In the genomic region with DNA sequence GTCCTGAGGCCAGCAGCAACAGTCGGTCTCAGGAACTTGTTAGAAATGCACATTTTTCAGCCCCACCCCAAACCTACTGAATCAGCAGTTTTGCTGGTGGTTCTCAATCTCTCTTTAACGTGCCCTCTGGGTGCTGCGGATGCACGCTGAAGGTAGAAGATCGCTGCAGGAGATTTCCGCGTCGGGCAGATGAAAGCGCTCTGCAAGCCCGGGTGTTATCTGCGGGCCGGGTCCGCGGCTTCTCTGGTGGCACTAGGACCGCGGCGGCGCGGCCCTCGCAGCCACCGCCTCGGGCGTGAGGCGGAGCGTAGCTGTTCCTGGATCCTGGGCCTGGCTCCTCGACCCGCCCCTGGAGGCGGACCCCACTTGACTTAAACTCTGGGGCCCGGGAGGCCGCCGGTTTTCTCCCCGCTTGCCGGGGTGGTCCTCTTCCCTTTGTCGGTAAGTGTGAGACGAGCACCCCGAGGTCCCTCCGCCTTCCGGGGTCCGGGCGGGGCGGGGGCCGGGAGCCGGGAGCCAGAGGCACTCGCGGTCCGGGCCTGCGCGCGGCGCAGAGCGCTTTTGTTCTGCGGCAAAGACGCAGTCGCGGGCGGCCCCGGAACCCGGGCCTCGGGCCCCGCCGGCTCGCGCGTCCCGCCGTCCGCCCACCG, we compare ENCODE assay signal across 1 cellular context.
TF ChIP-seq lines count a peak whose summit lies in the region.

A gene with protein sequence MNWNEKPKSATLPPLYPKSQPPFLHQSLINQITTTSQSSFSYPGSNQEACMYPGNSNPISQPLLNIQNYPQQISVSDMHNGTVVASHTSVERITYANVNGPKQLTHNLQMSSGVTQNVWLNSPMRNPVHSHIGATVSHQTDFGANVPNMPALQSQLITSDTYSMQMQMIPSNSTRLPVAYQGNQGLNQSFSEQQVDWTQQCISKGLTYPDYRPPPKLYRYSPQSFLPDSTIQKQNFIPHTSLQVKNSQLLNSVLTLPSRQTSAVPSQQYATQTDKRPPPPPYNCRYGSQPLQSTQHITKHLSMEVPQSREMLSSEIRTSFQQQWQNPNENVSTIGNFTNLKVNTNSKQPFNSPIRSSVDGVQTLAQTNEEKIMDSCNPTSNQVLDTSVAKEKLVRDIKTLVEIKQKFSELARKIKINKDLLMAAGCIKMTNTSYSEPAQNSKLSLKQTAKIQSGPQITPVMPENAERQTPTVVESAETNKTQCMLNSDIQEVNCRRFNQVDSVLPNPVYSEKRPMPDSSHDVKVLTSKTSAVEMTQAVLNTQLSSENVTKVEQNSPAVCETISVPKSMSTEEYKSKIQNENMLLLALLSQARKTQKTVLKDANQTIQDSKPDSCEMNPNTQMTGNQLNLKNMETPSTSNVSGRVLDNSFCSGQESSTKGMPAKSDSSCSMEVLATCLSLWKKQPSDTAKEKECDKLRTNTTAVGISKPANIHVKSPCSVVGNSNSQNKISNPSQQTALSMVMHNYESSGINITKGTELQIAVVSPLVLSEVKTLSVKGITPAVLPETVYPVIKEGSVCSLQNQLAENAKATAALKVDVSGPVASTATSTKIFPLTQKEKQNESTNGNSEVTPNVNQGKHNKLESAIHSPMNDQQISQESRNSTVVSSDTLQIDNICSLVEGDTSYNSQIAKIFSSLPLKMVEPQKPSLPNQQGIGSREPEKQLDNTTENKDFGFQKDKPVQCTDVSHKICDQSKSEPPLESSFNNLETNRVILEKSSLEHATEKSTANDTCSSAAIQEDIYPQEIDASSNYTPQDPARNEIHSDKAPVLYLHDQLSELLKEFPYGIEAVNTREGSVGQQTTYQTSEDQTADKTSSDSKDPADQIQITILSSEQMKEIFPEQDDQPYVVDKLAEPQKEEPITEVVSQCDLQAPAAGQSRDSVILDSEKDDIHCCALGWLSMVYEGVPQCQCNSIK (N-terminal part only) (plus strand): TSS at position 365 of the 650 bp plus-strand sequence. CDS start 21,541 bp downstream, outside the sequence.

TF ChIP-seq in HepG2, 621 proteins besides CTCF, POLR2A, EP300 and RAD21 (continued from another document and continues in another):
- TF ChIP-seq, protein P1, sequence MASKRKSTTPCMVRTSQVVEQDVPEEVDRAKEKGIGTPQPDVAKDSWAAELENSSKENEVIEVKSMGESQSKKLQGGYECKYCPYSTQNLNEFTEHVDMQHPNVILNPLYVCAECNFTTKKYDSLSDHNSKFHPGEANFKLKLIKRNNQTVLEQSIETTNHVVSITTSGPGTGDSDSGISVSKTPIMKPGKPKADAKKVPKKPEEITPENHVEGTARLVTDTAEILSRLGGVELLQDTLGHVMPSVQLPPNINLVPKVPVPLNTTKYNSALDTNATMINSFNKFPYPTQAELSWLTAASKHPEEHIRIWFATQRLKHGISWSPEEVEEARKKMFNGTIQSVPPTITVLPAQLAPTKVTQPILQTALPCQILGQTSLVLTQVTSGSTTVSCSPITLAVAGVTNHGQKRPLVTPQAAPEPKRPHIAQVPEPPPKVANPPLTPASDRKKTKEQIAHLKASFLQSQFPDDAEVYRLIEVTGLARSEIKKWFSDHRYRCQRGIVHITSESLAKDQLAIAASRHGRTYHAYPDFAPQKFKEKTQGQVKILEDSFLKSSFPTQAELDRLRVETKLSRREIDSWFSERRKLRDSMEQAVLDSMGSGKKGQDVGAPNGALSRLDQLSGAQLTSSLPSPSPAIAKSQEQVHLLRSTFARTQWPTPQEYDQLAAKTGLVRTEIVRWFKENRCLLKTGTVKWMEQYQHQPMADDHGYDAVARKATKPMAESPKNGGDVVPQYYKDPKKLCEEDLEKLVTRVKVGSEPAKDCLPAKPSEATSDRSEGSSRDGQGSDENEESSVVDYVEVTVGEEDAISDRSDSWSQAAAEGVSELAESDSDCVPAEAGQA (IDR thresholded peaks at IDR 0.05; ENCODE audit: low read depth): no peak
- TF ChIP-seq, protein P1 (CRISPR knock-in tag; IDR thresholded peaks at IDR 0.05; ENCODE audit: borderline replicate concordance): no peak
- TF ChIP-seq, protein P2, sequence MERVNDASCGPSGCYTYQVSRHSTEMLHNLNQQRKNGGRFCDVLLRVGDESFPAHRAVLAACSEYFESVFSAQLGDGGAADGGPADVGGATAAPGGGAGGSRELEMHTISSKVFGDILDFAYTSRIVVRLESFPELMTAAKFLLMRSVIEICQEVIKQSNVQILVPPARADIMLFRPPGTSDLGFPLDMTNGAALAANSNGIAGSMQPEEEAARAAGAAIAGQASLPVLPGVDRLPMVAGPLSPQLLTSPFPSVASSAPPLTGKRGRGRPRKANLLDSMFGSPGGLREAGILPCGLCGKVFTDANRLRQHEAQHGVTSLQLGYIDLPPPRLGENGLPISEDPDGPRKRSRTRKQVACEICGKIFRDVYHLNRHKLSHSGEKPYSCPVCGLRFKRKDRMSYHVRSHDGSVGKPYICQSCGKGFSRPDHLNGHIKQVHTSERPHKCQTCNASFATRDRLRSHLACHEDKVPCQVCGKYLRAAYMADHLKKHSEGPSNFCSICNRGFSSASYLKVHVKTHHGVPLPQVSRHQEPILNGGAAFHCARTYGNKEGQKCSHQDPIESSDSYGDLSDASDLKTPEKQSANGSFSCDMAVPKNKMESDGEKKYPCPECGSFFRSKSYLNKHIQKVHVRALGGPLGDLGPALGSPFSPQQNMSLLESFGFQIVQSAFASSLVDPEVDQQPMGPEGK (CRISPR knock-in tag; IDR thresholded peaks at IDR 0.05): peak; percentile 42; the same call in 1 of the 2 replicates
- TF ChIP-seq ZSCAN20 (CRISPR knock-in tag; IDR thresholded peaks at IDR 0.05; ENCODE audit: borderline replicate concordance) (0 out of 2 replicates have a peak, but pooled peaks have one; percentile 12), HMG20A (CRISPR knock-in tag; IDR thresholded peaks at IDR 0.05; ENCODE audit: borderline replicate concordance) (peak; percentile 63; the same call in 1 of the 2 replicates), ZNF496 (CRISPR knock-in tag; IDR thresholded peaks at IDR 0.05; ENCODE audit: insufficient replicate concordance) (no peak), MAZ (IDR thresholded peaks at IDR 0.05; ENCODE audit: borderline replicate concordance, low read depth, low read length) (no peak), MAZ (CRISPR knock-in tag; IDR thresholded peaks at IDR 0.05; ENCODE audit: low read depth) (peak; percentile 65), KLF6 (CRISPR knock-in tag; IDR thresholded peaks at IDR 0.05) (peak; percentile 43), ARHGAP35 (CRISPR knock-in tag; IDR thresholded peaks at IDR 0.05; ENCODE audit: borderline replicate concordance) (0 out of 2 replicates have a peak, but pooled peaks have one; percentile 71), MTA3 (CRISPR knock-in tag; IDR thresholded peaks at IDR 0.05) (no peak), TCF7 (IDR thresholded peaks at IDR 0.05; ENCODE audit: low read depth) (peak; percentile 89), KLF16 (CRISPR knock-in tag; IDR thresholded peaks at IDR 0.05) (peak in 1 of 2 experiments; percentile 83; a peak in 2 of 4 replicates), ZNF615 (CRISPR knock-in tag; IDR thresholded peaks at IDR 0.05; ENCODE audit: borderline replicate concordance) (no peak; the same call in 1 of the 2 replicates), NFE2 (CRISPR knock-in tag; IDR thresholded peaks at IDR 0.05) (no peak), PITX1 (CRISPR knock-in tag; IDR thresholded peaks at IDR 0.05) (peak; percentile 76; the same call in 1 of the 2 replicates), RAD51 (IDR thresholded peaks at IDR 0.05; ENCODE audit: borderline replicate concordance) (no peak), YEATS2 (CRISPR knock-in tag; IDR thresholded peaks at IDR 0.05; ENCODE audit: borderline replicate concordance) (peak; percentile 49; the same call in 1 of the 2 replicates), ZNF766 (CRISPR knock-in tag; IDR thresholded peaks at IDR 0.05; ENCODE audit: borderline replicate concordance) (no peak), ZNF776 (CRISPR knock-in tag; IDR thresholded peaks at IDR 0.05) (no peak; the same call in 1 of the 2 replicates), WIZ (CRISPR knock-in tag; IDR thresholded peaks at IDR 0.05) (no peak), RCOR2 (CRISPR knock-in tag; IDR thresholded peaks at IDR 0.05) (no peak), ZNF557 (CRISPR knock-in tag; IDR thresholded peaks at IDR 0.05) (no peak), ZNF207 (IDR thresholded peaks at IDR 0.05; ENCODE audit: borderline replicate concordance) (no peak), MLLT10 (CRISPR knock-in tag; IDR thresholded peaks at IDR 0.05) (no peak)
- TF ChIP-seq, protein P3, sequence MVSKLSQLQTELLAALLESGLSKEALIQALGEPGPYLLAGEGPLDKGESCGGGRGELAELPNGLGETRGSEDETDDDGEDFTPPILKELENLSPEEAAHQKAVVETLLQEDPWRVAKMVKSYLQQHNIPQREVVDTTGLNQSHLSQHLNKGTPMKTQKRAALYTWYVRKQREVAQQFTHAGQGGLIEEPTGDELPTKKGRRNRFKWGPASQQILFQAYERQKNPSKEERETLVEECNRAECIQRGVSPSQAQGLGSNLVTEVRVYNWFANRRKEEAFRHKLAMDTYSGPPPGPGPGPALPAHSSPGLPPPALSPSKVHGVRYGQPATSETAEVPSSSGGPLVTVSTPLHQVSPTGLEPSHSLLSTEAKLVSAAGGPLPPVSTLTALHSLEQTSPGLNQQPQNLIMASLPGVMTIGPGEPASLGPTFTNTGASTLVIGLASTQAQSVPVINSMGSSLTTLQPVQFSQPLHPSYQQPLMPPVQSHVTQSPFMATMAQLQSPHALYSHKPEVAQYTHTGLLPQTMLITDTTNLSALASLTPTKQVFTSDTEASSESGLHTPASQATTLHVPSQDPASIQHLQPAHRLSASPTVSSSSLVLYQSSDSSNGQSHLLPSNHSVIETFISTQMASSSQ (IDR thresholded peaks at IDR 0.05; ENCODE audit: low read depth): no peak
- TF ChIP-seq, protein P3 (CRISPR knock-in tag; IDR thresholded peaks at IDR 0.05; ENCODE audit: borderline replicate concordance): peak; percentile 68; the same call in 1 of the 2 replicates
- TF ChIP-seq, protein P4, sequence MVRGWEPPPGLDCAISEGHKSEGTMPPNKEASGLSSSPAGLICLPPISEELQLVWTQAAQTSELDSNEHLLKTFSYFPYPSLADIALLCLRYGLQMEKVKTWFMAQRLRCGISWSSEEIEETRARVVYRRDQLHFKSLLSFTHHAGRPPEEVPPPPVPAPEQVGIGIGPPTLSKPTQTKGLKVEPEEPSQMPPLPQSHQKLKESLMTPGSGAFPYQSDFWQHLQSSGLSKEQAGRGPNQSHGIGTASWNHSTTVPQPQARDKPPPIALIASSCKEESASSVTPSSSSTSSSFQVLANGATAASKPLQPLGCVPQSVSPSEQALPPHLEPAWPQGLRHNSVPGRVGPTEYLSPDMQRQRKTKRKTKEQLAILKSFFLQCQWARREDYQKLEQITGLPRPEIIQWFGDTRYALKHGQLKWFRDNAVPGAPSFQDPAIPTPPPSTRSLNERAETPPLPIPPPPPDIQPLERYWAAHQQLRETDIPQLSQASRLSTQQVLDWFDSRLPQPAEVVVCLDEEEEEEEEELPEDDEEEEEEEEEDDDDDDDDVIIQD (CRISPR knock-in tag; IDR thresholded peaks at IDR 0.05; ENCODE audit: low read depth): peak; percentile 67
- TF ChIP-seq, protein P5, sequence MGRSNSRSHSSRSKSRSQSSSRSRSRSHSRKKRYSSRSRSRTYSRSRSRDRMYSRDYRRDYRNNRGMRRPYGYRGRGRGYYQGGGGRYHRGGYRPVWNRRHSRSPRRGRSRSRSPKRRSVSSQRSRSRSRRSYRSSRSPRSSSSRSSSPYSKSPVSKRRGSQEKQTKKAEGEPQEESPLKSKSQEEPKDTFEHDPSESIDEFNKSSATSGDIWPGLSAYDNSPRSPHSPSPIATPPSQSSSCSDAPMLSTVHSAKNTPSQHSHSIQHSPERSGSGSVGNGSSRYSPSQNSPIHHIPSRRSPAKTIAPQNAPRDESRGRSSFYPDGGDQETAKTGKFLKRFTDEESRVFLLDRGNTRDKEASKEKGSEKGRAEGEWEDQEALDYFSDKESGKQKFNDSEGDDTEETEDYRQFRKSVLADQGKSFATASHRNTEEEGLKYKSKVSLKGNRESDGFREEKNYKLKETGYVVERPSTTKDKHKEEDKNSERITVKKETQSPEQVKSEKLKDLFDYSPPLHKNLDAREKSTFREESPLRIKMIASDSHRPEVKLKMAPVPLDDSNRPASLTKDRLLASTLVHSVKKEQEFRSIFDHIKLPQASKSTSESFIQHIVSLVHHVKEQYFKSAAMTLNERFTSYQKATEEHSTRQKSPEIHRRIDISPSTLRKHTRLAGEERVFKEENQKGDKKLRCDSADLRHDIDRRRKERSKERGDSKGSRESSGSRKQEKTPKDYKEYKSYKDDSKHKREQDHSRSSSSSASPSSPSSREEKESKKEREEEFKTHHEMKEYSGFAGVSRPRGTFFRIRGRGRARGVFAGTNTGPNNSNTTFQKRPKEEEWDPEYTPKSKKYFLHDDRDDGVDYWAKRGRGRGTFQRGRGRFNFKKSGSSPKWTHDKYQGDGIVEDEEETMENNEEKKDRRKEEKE (IDR thresholded peaks at IDR 0.05): no peak
